In genomic region chr5:1468247-1468612, GRCh38 we compare ENCODE assay signal across 8 cellular contexts. TPM values are rescaled to one million over a fixed set of nuclear protein-coding genes. Genes with fewer than 3 reads are reported as not detected.
DNase-seq lines count a peak whose midpoint lies in the region; ATAC-seq, FAIRE-seq and TF ChIP-seq lines count a peak whose summit lies in the region.

No MANE protein-coding gene starts in this region.

- H3K79me2 ChIP-seq in OCI-LY1 (ENCODE audit: insufficient read depth, low read length) (no peaks in the 10 kb centered on the region), endothelial cell of umbilical vein (ENCODE audit: control insufficient read depth, insufficient read depth, low read length) (no peaks in the 10 kb centered on the region)

- no peak overlapping the region for H3K4me3 Mint-ChIP-seq in nephron progenitor cell
- no peak overlapping the region for H3K4me3 Mint-ChIP-seq in Calu3 (ENCODE audit: low read depth, unreplicated experiment)

- H3K36me3 ChIP-seq in OCI-LY1 (ENCODE audit: insufficient read depth, low read length) (peaks cover 2% of the 10 kb centered on the region; the same call in 1 of the 2 replicates), endothelial cell of umbilical vein (ENCODE audit: control insufficient read depth in 2 of 2, extremely low read depth in 1 of 2, insufficient read depth in 2 of 2, low read length in 2 of 2) (peaks cover 2 to 15% of the 10 kb centered on the region in 2 experiments)

- dilution Hi-C loops in endothelial cell of umbilical vein (cut with MboI; ENCODE audit: extremely low pct_ligation_motif_present, low sequenced_read_pairs) = no loop called here

- peaks cover 6% of the 10 kb centered on the region for H3K27me3 Mint-ChIP-seq in nephron progenitor cell (ENCODE audit: low read depth, poor library complexity)
- H3K27me3 Mint-ChIP-seq in Calu3 (ENCODE audit: unreplicated experiment) = no peaks in the 10 kb centered on the region

- H3K9ac ChIP-seq in OCI-LY1 (ENCODE audit: low read length) (no peak overlapping the region), endothelial cell of umbilical vein (replicated peaks; ENCODE audit: extremely low read depth, insufficient read depth, low read length) (no peak overlapping the region)

- no peaks in the 10 kb centered on the region for H3K9me1 ChIP-seq in endothelial cell of umbilical vein (replicated peaks; ENCODE audit: control insufficient read depth, extremely low read depth, insufficient read depth, low read length)

- POLR2A ChIA-PET in endothelial cell of umbilical vein (lab: Charles Lee) = no interaction called here

- no peak for FAIRE-seq in endothelial cell of umbilical vein (lab: Jason Lieb, UNC)

- no peaks in the 10 kb centered on the region for H3K9me3 ChIP-seq in OCI-LY1 (ENCODE audit: low read length)
- H3K9me3 ChIP-seq in endothelial cell of umbilical vein (replicated peaks; ENCODE audit: control insufficient read depth, insufficient read depth, low read length) = no peaks in the 10 kb centered on the region

- H3F3A ChIP-seq in OCI-LY1 (ENCODE audit: insufficient read depth, low read length) = no peaks in the 10 kb centered on the region

- H3K27ac Mint-ChIP-seq in nephron progenitor cell = peak overlapping the region; percentile 87
- H3K27ac Mint-ChIP-seq in Calu3 (ENCODE audit: unreplicated experiment) = no peak overlapping the region

- H3K27me3 ChIP-seq in OCI-LY1 (ENCODE audit: insufficient read depth, low read length) (no peaks in the 10 kb centered on the region), endothelial cell of umbilical vein (ENCODE audit: control insufficient read depth in 2 of 2, insufficient read depth in 2 of 2, low read length in 2 of 2) (no peaks in the 10 kb centered on the region)

- H3K4me2 ChIP-seq in OCI-LY1 (ENCODE audit: low read length) (no peak overlapping the region), endothelial cell of umbilical vein (ENCODE audit: insufficient read depth, low read length) (no peak overlapping the region)

- H3K4me1 Mint-ChIP-seq in nephron progenitor cell (no peaks in the 10 kb centered on the region), Calu3 (ENCODE audit: low read depth, unreplicated experiment) (no peaks in the 10 kb centered on the region)

- CTCF ChIA-PET in endothelial cell of umbilical vein (lab: Charles Lee) = interaction anchor here (0.5 to 1.4 kb wide), 5 partner anchors 9 to 260 kb away, joined by 3 to 5 read pairs (median 4); no protein-coding TSS in a partner anchor
- CTCF ChIA-PET in Calu3 (lab: Charles Lee) = no interaction called here

- intact Hi-C loops in endothelial cell of umbilical vein (cut with micrococcal nuclease) = no loop called here
- intact Hi-C loops in Calu3 (cut with micrococcal nuclease; ENCODE audit: unreplicated experiment) = no loop called here

- peak; percentile 46 for DNase-seq in activated CD4-positive, alpha-beta T cell treated with anti-CD3 and anti-CD28 coated beads for 48 hours
- DNase-seq in activated CD4-positive, alpha-beta T cell treated with anti-CD3 and anti-CD28 coated beads for 1 hour = no peak
- DNase-seq in endothelial cell of umbilical vein (ENCODE audit: low read depth, low spot score) = no peak
- peak; percentile 58 for DNase-seq in nephron progenitor cell
- DNase-seq in Calu3 = no peak
- no peak for DNase-seq in NCI-H2029 treated with DMSO at 0.1 percent for 48 hours (lab: John Stamatoyannopoulos, UW)

- TF ChIP-seq CTCF in OCI-LY1 (IDR thresholded peaks at IDR 0.05; ENCODE audit: low read length) = peak; percentile 80
- TF ChIP-seq CTCF in endothelial cell of umbilical vein (IDR thresholded peaks at IDR 0.05; ENCODE audit: extremely low read depth in 1 of 2, insufficient read depth in 1 of 2, low read depth in 1 of 2, low read length in 2 of 2) = peak; percentile 40 to 60
- peak; percentile 56 for TF ChIP-seq CTCF in nephron progenitor cell (IDR thresholded peaks at IDR 0.05)
- TF ChIP-seq CTCF in Calu3 (IDR thresholded peaks at IDR 0.05; ENCODE audit: unreplicated experiment) = no peak

- TF ChIP-seq POLR2A in endothelial cell of umbilical vein (IDR thresholded peaks at IDR 0.05; ENCODE audit: low read depth, low read length) = no peak

- BruUV-seq in endothelial cell of umbilical vein (replicated peaks; lab: Mats Ljungman, UMichigan) = no TSS peak
- no TSS peak for BruUV-seq in Calu3 (replicated peaks; lab: Mats Ljungman, UMichigan)

- H3K9me3 Mint-ChIP-seq in nephron progenitor cell (peaks cover 12% of the 10 kb centered on the region), Calu3 (ENCODE audit: low read depth, unreplicated experiment) (peaks cover 2% of the 10 kb centered on the region)

- H4K20me1 ChIP-seq in OCI-LY1 (ENCODE audit: insufficient read depth, low read length) (no peaks in the 10 kb centered on the region), endothelial cell of umbilical vein (replicated peaks; ENCODE audit: control insufficient read depth, extremely low read depth, insufficient read depth, low read length) (no peaks in the 10 kb centered on the region)

- no peak for ATAC-seq in GM19023 (IDR thresholded peaks at IDR 0.05; ENCODE audit: unreplicated experiment)

- H3K36me3 Mint-ChIP-seq in nephron progenitor cell (ENCODE audit: low read depth) (peaks cover 56% of the 10 kb centered on the region), Calu3 (ENCODE audit: insufficient read depth, unreplicated experiment) (peaks cover 30% of the 10 kb centered on the region)

- no peaks in the 10 kb centered on the region for H3K9me2 ChIP-seq in OCI-LY1 (ENCODE audit: low read depth, low read length)

- H2AFZ ChIP-seq in OCI-LY1 (ENCODE audit: low read length) = no peak overlapping the region
- no peak overlapping the region for H2AFZ ChIP-seq in endothelial cell of umbilical vein (ENCODE audit: low read depth, low read length)

- H3K27ac ChIP-seq in OCI-LY1 (ENCODE audit: low read depth, low read length, poor library complexity, severe bottlenecking) (no peak overlapping the region), endothelial cell of umbilical vein (ENCODE audit: insufficient read depth, low read depth, low read length) (no peak overlapping the region)

- H3K4me1 ChIP-seq in OCI-LY1 (ENCODE audit: insufficient read depth, low read length, severe bottlenecking) (no peaks in the 10 kb centered on the region), endothelial cell of umbilical vein (ENCODE audit: control insufficient read depth, extremely low read depth, insufficient read depth, low read length) (no peaks in the 10 kb centered on the region)

- H3K4me3 ChIP-seq in OCI-LY1 (ENCODE audit: low read depth, low read length, poor library complexity, severe bottlenecking) (no peak overlapping the region), endothelial cell of umbilical vein (replicated peaks in 1 of 3; ENCODE audit: insufficient read depth in 1 of 3, low read depth in 1 of 3, low read length in 3 of 3) (no peak overlapping the region)

TF ChIP-seq in endothelial cell of umbilical vein, 7 proteins besides CTCF, POLR2A, EP300 and RAD21:
- TF ChIP-seq MAX (IDR thresholded peaks at IDR 0.05; ENCODE audit: insufficient read depth, insufficient read length) (no peak), GATA2 (IDR thresholded peaks at IDR 0.05; ENCODE audit: insufficient read depth, insufficient read length, low read depth, low read length) (no peak), FOS (IDR thresholded peaks at IDR 0.05; ENCODE audit: borderline replicate concordance, insufficient read depth, low read length) (no peak), MYC (IDR thresholded peaks at IDR 0.05; ENCODE audit: low read depth, low read length) (no peak), JUN (IDR thresholded peaks at IDR 0.05; ENCODE audit: borderline replicate concordance, insufficient read depth, insufficient read length, low read depth) (no peak), POLR2AphosphoS5 (IDR thresholded peaks at IDR 0.05; ENCODE audit: insufficient read depth, low read depth, low read length) (no peak), EZH2 (IDR thresholded peaks at IDR 0.05; ENCODE audit: borderline replicate concordance, low read depth, low read length, severe bottlenecking) (no peak)

RNA-seq across cellular contexts. Expression of gene SLC6A3, which starts 23.0 kb away (rescaled TPM):
- total RNA-seq in endothelial cell of umbilical vein = not detected in 2 replicates
- polyA plus RNA-seq in endothelial cell of umbilical vein = not detected in 2 replicates
- polyA plus RNA-seq in endothelial cell of umbilical vein (2011; cell fraction: cytosol; rRNA removed) = not detected in 2 replicates
- not detected in 2 replicates for polyA plus RNA-seq in endothelial cell of umbilical vein (2011; cell fraction: nucleus; rRNA removed)
- polyA plus RNA-seq in endothelial cell of umbilical vein (2012) = not detected in 2 replicates
- not detected in 2 replicates for polyA minus RNA-seq in endothelial cell of umbilical vein
- not detected for polyA minus RNA-seq in endothelial cell of umbilical vein (2011; cell fraction: cytosol; rRNA and poly(A)+ RNA removed)
- not detected in 2 replicates for polyA minus RNA-seq in endothelial cell of umbilical vein (2011; cell fraction: nucleus; rRNA and poly(A)+ RNA removed)
- total RNA-seq in Calu3 (2022) = not detected in 2 replicates

RNA-seq across cellular contexts. Expression of gene LPCAT1, which starts 55.5 kb away (rescaled TPM):
- total RNA-seq in endothelial cell of umbilical vein (49.2 and 57.2 TPM in 2 replicates), Calu3 (2022) (42.3 and 43.8 TPM in 2 replicates)
- 27.7 and 28.9 TPM in 2 replicates for polyA plus RNA-seq in endothelial cell of umbilical vein
- 22.7 and 30.8 TPM in 2 replicates for polyA plus RNA-seq in endothelial cell of umbilical vein (2011; cell fraction: cytosol; rRNA removed)
- 40.7 and 46.4 TPM in 2 replicates for polyA plus RNA-seq in endothelial cell of umbilical vein (2011; cell fraction: nucleus; rRNA removed)
- polyA plus RNA-seq in endothelial cell of umbilical vein (2012) = 27.3 and 29.3 TPM in 2 replicates
- polyA minus RNA-seq in endothelial cell of umbilical vein = 25.0 and 27.0 TPM in 2 replicates
- polyA minus RNA-seq in endothelial cell of umbilical vein (2011; cell fraction: cytosol; rRNA and poly(A)+ RNA removed) = 80.1 TPM
- polyA minus RNA-seq in endothelial cell of umbilical vein (2011; cell fraction: nucleus; rRNA and poly(A)+ RNA removed) = 14.7 and 15.2 TPM in 2 replicates

Comparison
In these comparisons a context has a peak if more than half of its experiments do, and no peak if none do; other contexts are left out.
1. DNase-seq: peak in activated CD4-positive, alpha-beta T cell treated with anti-CD3 and anti-CD28 coated beads for 48 hours (single experiment) and nephron progenitor cell (single experiment); none in activated CD4-positive, alpha-beta T cell treated with anti-CD3 and anti-CD28 coated beads for 1 hour (single experiment), endothelial cell of umbilical vein (single experiment), Calu3 (single experiment) and NCI-H2029 treated with DMSO at 0.1 percent for 48 hours (single experiment).